Comparison of ENCODE assay signal across 16 cellular contexts in genomic region chr7:152050547-152050971, GRCh38. TPM values are rescaled to one million over a fixed set of nuclear protein-coding genes. Genes with fewer than 3 reads are reported as not detected.
DNase-seq lines count a peak whose midpoint lies in the region; ATAC-seq, FAIRE-seq and TF ChIP-seq lines count a peak whose summit lies in the region.
"Had no signal": no experiment of that assay in that cellular context is flagged by ENCODE, and none has a peak within 500 bp of the region (broad histone marks: within the 10 kb centered on the region; RNA-seq: fewer than 3 reads in every experiment).

No MANE protein-coding gene starts in this region.

- peaks cover 0 to 23% of the 10 kb centered on the region in 2 experiments; a peak in 3 of 4 replicates for H3K79me2 ChIP-seq in H1 (ENCODE audit: control insufficient read depth in 1 of 2, insufficient read depth in 2 of 2, low read length in 2 of 2)

- no peak overlapping the region for H3K23ac ChIP-seq in H1 (ENCODE audit: insufficient read length)

- no peak overlapping the region for H4K91ac ChIP-seq in H1 (replicated peaks; ENCODE audit: insufficient read length, low read length)

- H2BK12ac ChIP-seq in H1 (ENCODE audit: low read depth, low read length): no peak overlapping the region; the same call in 1 of the 2 replicates

- TF ChIP-seq RAD21 in H1 (IDR thresholded peaks at IDR 0.05 in 1 of 2, conservative IDR thresholded peaks at IDR 0.05 in 1 of 2; ENCODE audit: low read depth in 2 of 2, low read length in 2 of 2): no peak

- H3K18ac ChIP-seq in H1 (ENCODE audit: extremely low read depth, low read length): peak overlapping the region; percentile 60

- no peak overlapping the region for H2BK20ac ChIP-seq in H1 (ENCODE audit: low read length)

- no peaks in the 10 kb centered on the region for H4K20me1 ChIP-seq in H1 (replicated peaks in 1 of 2; ENCODE audit: control insufficient read depth in 1 of 2, insufficient read depth in 2 of 2, low read length in 2 of 2)

- intact Hi-C loops in sigmoid colon (cut with DNase I) (no loop called here), upper lobe of right lung (cut with DNase I) (no loop called here)

- H3K4me2 ChIP-seq in H1 (ENCODE audit: insufficient read depth in 1 of 2, low read depth in 2 of 2, low read length in 2 of 2): peak overlapping the region in 1 of 2 experiments; percentile 21; a peak in 1 of 4 replicates

- H3K79me1 ChIP-seq in H1 (ENCODE audit: low read depth, low read length): peaks cover 2% of the 10 kb centered on the region; the same call in 1 of the 2 replicates

- no peak overlapping the region for H3K4ac ChIP-seq in H1 (replicated peaks; ENCODE audit: insufficient read length, low read depth, low read length)

- H3K4me3 ChIP-seq in AG10803 (ENCODE audit: low read length): no peak overlapping the region
- no peak overlapping the region for H3K4me3 ChIP-seq in H1 (ENCODE audit: extremely low read depth in 1 of 4, insufficient read depth in 2 of 4, low read depth in 3 of 4, low read length in 4 of 4)
- H3K4me3 ChIP-seq in sigmoid colon: no peak overlapping the region
- no peak overlapping the region for H3K4me3 ChIP-seq in upper lobe of right lung
- H3K4me3 ChIP-seq: esophagus muscularis mucosa had no signal

- no peak overlapping the region for H3K9ac ChIP-seq in H1 (replicated peaks in 1 of 4; ENCODE audit: extremely low read depth in 1 of 4, low read depth in 3 of 4, low read length in 3 of 4)

- no peak overlapping the region for H2BK15ac ChIP-seq in H1 (ENCODE audit: low read length)

- CTCF ChIA-PET in H1 (lab: Charles Lee; ENCODE audit: partially characterized antibody): interaction anchor here (0.6 to 1.7 kb wide), 2 partner anchors 24 to 27 kb away, joined by 3 to 6 read pairs; no protein-coding TSS in a partner anchor

- FAIRE-seq in H1 (lab: Jason Lieb, UNC) (no peak), GM12891 (lab: Jason Lieb, UNC) (no peak)
- FAIRE-seq: colon had no signal

- no peak overlapping the region for H4K5ac ChIP-seq in H1 (ENCODE audit: insufficient read length, low read depth, low read length)

- H3K36me3 ChIP-seq in H1 (ENCODE audit: control insufficient read depth in 2 of 4, insufficient read depth in 4 of 4, low read length in 3 of 4) (no peaks in the 10 kb centered on the region; a peak in 1 of 8 replicates), sigmoid colon (no peaks in the 10 kb centered on the region), upper lobe of right lung (no peaks in the 10 kb centered on the region)
- H3K36me3 ChIP-seq: esophagus muscularis mucosa had no signal

- no peak for TF ChIP-seq EP300 in H1 (IDR thresholded peaks at IDR 0.05; ENCODE audit: borderline replicate concordance in 1 of 2, low read depth in 2 of 2, low read length in 2 of 2)
- TF ChIP-seq EP300 in sigmoid colon (IDR thresholded peaks at IDR 0.05): no peak

- no peak for TF ChIP-seq CTCF in AG10803 (conservative IDR thresholded peaks at IDR 0.05; ENCODE audit: low read length)
- no peak for TF ChIP-seq CTCF in H1 (IDR thresholded peaks at IDR 0.05; ENCODE audit: control extremely low read depth in 1 of 3, insufficient read depth in 1 of 3, low read depth in 1 of 3, low read length in 3 of 3)
- no peak for TF ChIP-seq CTCF in sigmoid colon (IDR thresholded peaks at IDR 0.05)
- TF ChIP-seq CTCF in upper lobe of right lung (IDR thresholded peaks at IDR 0.05): no peak

- H2AFZ ChIP-seq in H1 (ENCODE audit: low read length): no peak overlapping the region

- no peak for ATAC-seq in upper lobe of right lung
- ATAC-seq: stimulated activated effector memory CD8-positive, alpha-beta T cell treated with anti-CD3 and anti-CD28 coated beads, Interleukin-12 subunit alpha, Interleukin-12 subunit beta, amount 100 ng/mL, for 72 hours had no signal

- H2BK5ac ChIP-seq in H1 (ENCODE audit: low read depth, low read length): 0 out of 2 replicates have a peak overlapping the region, but pooled peaks have one; percentile 78

- no peak overlapping the region for H2AK5ac ChIP-seq in H1 (ENCODE audit: low read depth, low read length)

- H2BK120ac ChIP-seq in H1 (replicated peaks; ENCODE audit: low read depth, low read length): no peak overlapping the region

- no peak overlapping the region for H3K56ac ChIP-seq in H1 (replicated peaks; ENCODE audit: insufficient read length, low read depth, low read length)

- no peaks in the 10 kb centered on the region for H3K23me2 ChIP-seq in H1 (ENCODE audit: low read depth, low read length)

- H4K8ac ChIP-seq in H1 (ENCODE audit: extremely low read depth, insufficient read depth, low read length): no peak overlapping the region

- H3K9me3 ChIP-seq in H1 (ENCODE audit: insufficient read depth in 2 of 2, low read depth in 1 of 2, low read length in 1 of 2) (no peaks in the 10 kb centered on the region), sigmoid colon (no peaks in the 10 kb centered on the region), upper lobe of right lung (peaks cover 9% of the 10 kb centered on the region)

- no peak overlapping the region for H3K14ac ChIP-seq in H1 (ENCODE audit: insufficient read length)

- DNase-seq in AG10803 (ENCODE audit: low read depth) (peak; percentile 72), NCI-H446 treated with DMSO at 0.1 percent for 48 hours (lab: John Stamatoyannopoulos, UW) (peak; percentile 84), H1 (ENCODE audit: low read depth in 1 of 2, low spot score in 2 of 2) (no peak), myocyte (ENCODE audit: low read depth) (peak; percentile 80), sigmoid colon (no peak), upper lobe of right lung (no peak), GM12891 (ENCODE audit: insufficient read length, low spot score) (no peak), NCI-H510A (lab: John Stamatoyannopoulos, UW) (no peak)
- DNase-seq: activated naive CD4-positive, alpha-beta T cell treated with anti-CD3 and anti-CD28 coated beads, Interleukin-2, amount 10 ng/mL, durations not matched to agents 7 days and 5 days; Karpas-422; NCI-H1930; stimulated activated CD4-positive, alpha-beta T cell treated with anti-CD3 and anti-CD28 coated beads, Interleukin-2, amount 100 ng/mL, for 48 hours had no signal

- WGBS in H1 (ENCODE audit: extremely low coverage in 1 of 2, insufficient coverage in 1 of 2, insufficient read length in 1 of 2, insufficient replicate concordance in 2 of 2, low coverage in 1 of 2, low lambda C conversion rate in 2 of 2, missing lambda C conversion rate in 1 of 2), 2 experiments: 87% methylated on average over 4 of the region's 4 CpGs; no CpG with 5 or more reads in 1 of the 2 experiments
- 79 to 88% methylated on average over 4 of the region's 4 CpGs for WGBS in sigmoid colon, 2 donors

- peaks cover 1 to 13% (median 7%) of the 10 kb centered on the region in 4 experiments; a peak in 5 of 7 replicates for H3K4me1 ChIP-seq in H1 (replicated peaks in 1 of 4; ENCODE audit: control insufficient read depth in 3 of 4, insufficient read depth in 4 of 4, low read length in 3 of 4)
- H3K4me1 ChIP-seq in sigmoid colon: peaks cover 0 to 9% (median 6%) of the 10 kb centered on the region in 4 donors
- H3K4me1 ChIP-seq in upper lobe of right lung: no peaks in the 10 kb centered on the region

- POLR2A ChIA-PET in H1 (lab: Charles Lee; ENCODE audit: partially characterized antibody): no interaction called here

- TF ChIP-seq POLR2A in H1 (IDR thresholded peaks at IDR 0.05; ENCODE audit: control extremely low read depth in 1 of 2, low read depth in 2 of 2, low read length in 2 of 2) (no peak), sigmoid colon (IDR thresholded peaks at IDR 0.05) (no peak), GM12891 (IDR thresholded peaks at IDR 0.05; ENCODE audit: low read depth, low read length) (no peak)

- no peaks in the 10 kb centered on the region for H3K27me3 ChIP-seq in H1 (replicated peaks in 1 of 4; ENCODE audit: control insufficient read depth in 3 of 4, extremely low read depth in 1 of 4, insufficient read depth in 3 of 4, low read length in 3 of 4)
- no peaks in the 10 kb centered on the region for H3K27me3 ChIP-seq in sigmoid colon
- no peaks in the 10 kb centered on the region for H3K27me3 ChIP-seq in upper lobe of right lung
- H3K27me3 ChIP-seq: esophagus muscularis mucosa had no signal

- H3K27ac ChIP-seq in H1 (ENCODE audit: low read depth, low read length): no peak overlapping the region
- H3K27ac ChIP-seq in sigmoid colon: no peak overlapping the region
- no peak overlapping the region for H3K27ac ChIP-seq in upper lobe of right lung
- H3K27ac ChIP-seq: C4-2B, esophagus muscularis mucosa had no signal

TF ChIP-seq in H1, 55 proteins besides CTCF, POLR2A, EP300 and RAD21:
- no peak for TF ChIP-seq HDAC2 (IDR thresholded peaks at IDR 0.05; ENCODE audit: borderline replicate concordance in 1 of 2, low read depth in 2 of 2, low read length in 2 of 2)
- TF ChIP-seq NRF1 (IDR thresholded peaks at IDR 0.05; ENCODE audit: low read depth, low read length): no peak
- no peak for TF ChIP-seq CBX8 (IDR thresholded peaks at IDR 0.05; ENCODE audit: borderline replicate concordance, low read depth, low read length)
- TF ChIP-seq EZH2 (IDR thresholded peaks at IDR 0.05; ENCODE audit: low read depth, low read length, severe bottlenecking): no peak
- no peak for TF ChIP-seq TBP (IDR thresholded peaks at IDR 0.05; ENCODE audit: low read depth, low read length)

TF ChIP-seq in GM12891, 5 proteins besides CTCF, POLR2A, EP300 and RAD21:
- TF ChIP-seq POLR2AphosphoS5 (IDR thresholded peaks at IDR 0.05; ENCODE audit: low read depth, low read length) (no peak), TAF1 (IDR thresholded peaks at IDR 0.05; ENCODE audit: low read depth, low read length) (no peak), PAX5 (IDR thresholded peaks at IDR 0.05; ENCODE audit: insufficient read depth, low read length, severe bottlenecking) (no peak), POU2F2 (IDR thresholded peaks at IDR 0.05; ENCODE audit: low read depth, low read length) (no peak), SPI1 (IDR thresholded peaks at IDR 0.05; ENCODE audit: low read depth, low read length) (no peak)

RNA-seq across cellular contexts. Expression of gene GALNT11, which starts 25.1 kb away (rescaled TPM):
- 20.5 and 20.6 TPM in 2 replicates for total RNA-seq in H1 (2021; fragmentation: NEBNext Ultra II Directional; extraction: Animal tissue kit (Norgen Biotek cat#: 25700))
- polyA plus RNA-seq in H1 (2011; rRNA removed): 19.0 and 23.2 TPM in 2 replicates
- 26.8 TPM for polyA plus RNA-seq in H1 (2011; cell fraction: cytosol; rRNA removed)
- 17.9 TPM for polyA plus RNA-seq in H1 (2011; cell fraction: nucleus; rRNA removed)
- 18.9 to 24.5 TPM (median 21.3 TPM) in 4 replicates for polyA plus RNA-seq in H1 (2012, experiment 1 of 2)
- polyA plus RNA-seq in H1 (2012, experiment 2 of 2): 5.3 TPM
- 18.6 TPM for polyA plus RNA-seq in H1 (2013, experiment 1 of 2)
- 19.7 TPM for polyA plus RNA-seq in H1 (2013, experiment 2 of 2)
- polyA minus RNA-seq in H1 (2011; rRNA and poly(A)+ RNA removed): 18.0 and 22.1 TPM in 2 replicates
- 11.7 TPM for polyA minus RNA-seq in H1 (2011; cell fraction: cytosol; rRNA and poly(A)+ RNA removed)
- polyA minus RNA-seq in H1 (2011; cell fraction: nucleus; rRNA and poly(A)+ RNA removed): 21.4 TPM
- total RNA-seq in myocyte: 80.0 and 94.2 TPM in 2 replicates
- polyA plus RNA-seq in myocyte (2012): 48.6 TPM
- 10 to 100 TPM; 35.7 to 48.2 (median 40.4) TPM for total RNA-seq in sigmoid colon
- polyA plus RNA-seq in sigmoid colon: 10 to 100 TPM in 2 of 3 donors, 1 to 10 TPM in 1; 8.8 to 20.5 (median 12.6) TPM
- 40.5 TPM for total RNA-seq in upper lobe of right lung
- 6.5 TPM for polyA plus RNA-seq in GM12891 (2012; ENCODE audit: low read depth, missing spikeins)

Comparison
In these comparisons a context has a peak if more than half of its experiments do, and no peak if none do; other contexts are left out.
1. DNase-seq: peak in AG10803 (single experiment), NCI-H446 treated with DMSO at 0.1 percent for 48 hours (single experiment) and myocyte (single experiment); none in H1 (0 of 2), sigmoid colon (single experiment), upper lobe of right lung (single experiment), GM12891 (single experiment) and NCI-H510A (single experiment).